In genomic region chr11:101456812-101457211, GRCh38 we compare ENCODE assay signal across 10 cellular contexts.
DNase-seq lines count a peak whose midpoint lies in the region; ATAC-seq and TF ChIP-seq lines count a peak whose summit lies in the region.
"Had no signal": no experiment of that assay in that cellular context is flagged by ENCODE, and none has a peak within 500 bp of the region (broad histone marks: within the 10 kb centered on the region; RNA-seq: fewer than 3 reads in every experiment).

No MANE protein-coding gene starts in this region.

- no peaks in the 10 kb centered on the region for H3K27me3 Mint-ChIP-seq in memory B cell
- no peaks in the 10 kb centered on the region for H3K27me3 Mint-ChIP-seq in activated CD8-positive, alpha-beta T cell treated with anti-CD3 and anti-CD28 coated beads, Interleukin-2, amount 10 ng/mL, durations not matched to agents 7 days and 5 days (ENCODE audit: low read depth)
- H3K27me3 Mint-ChIP-seq in activated naive CD4-positive, alpha-beta T cell treated with anti-CD3 and anti-CD28 coated beads, Interleukin-2, amount 10 ng/mL, durations not matched to agents 7 days and 5 days: no peaks in the 10 kb centered on the region

- H3K27me3 ChIP-seq in BJ (ENCODE audit: control insufficient read depth, insufficient read depth, low read length) (no peaks in the 10 kb centered on the region), Loucy (ENCODE audit: insufficient read depth, low read length, poor library complexity, severe bottlenecking) (no peaks in the 10 kb centered on the region), breast epithelium (no peaks in the 10 kb centered on the region)

- no peaks in the 10 kb centered on the region for H3K9me3 Mint-ChIP-seq in memory B cell
- no peaks in the 10 kb centered on the region for H3K9me3 Mint-ChIP-seq in activated CD8-positive, alpha-beta T cell treated with anti-CD3 and anti-CD28 coated beads, Interleukin-2, amount 10 ng/mL, durations not matched to agents 7 days and 5 days (ENCODE audit: insufficient read depth)
- H3K9me3 Mint-ChIP-seq in activated naive CD4-positive, alpha-beta T cell treated with anti-CD3 and anti-CD28 coated beads, Interleukin-2, amount 10 ng/mL, durations not matched to agents 7 days and 5 days: no peaks in the 10 kb centered on the region

- H3K36me3 Mint-ChIP-seq in memory B cell: no peaks in the 10 kb centered on the region
- H3K36me3 Mint-ChIP-seq in activated CD8-positive, alpha-beta T cell treated with anti-CD3 and anti-CD28 coated beads, Interleukin-2, amount 10 ng/mL, durations not matched to agents 7 days and 5 days (ENCODE audit: low read depth): no peaks in the 10 kb centered on the region
- no peaks in the 10 kb centered on the region for H3K36me3 Mint-ChIP-seq in activated naive CD4-positive, alpha-beta T cell treated with anti-CD3 and anti-CD28 coated beads, Interleukin-2, amount 10 ng/mL, durations not matched to agents 7 days and 5 days

- no peak overlapping the region for H3K4me3 Mint-ChIP-seq in memory B cell
- no peak overlapping the region for H3K4me3 Mint-ChIP-seq in activated CD8-positive, alpha-beta T cell treated with anti-CD3 and anti-CD28 coated beads, Interleukin-2, amount 10 ng/mL, durations not matched to agents 7 days and 5 days
- no peak overlapping the region for H3K4me3 Mint-ChIP-seq in activated naive CD4-positive, alpha-beta T cell treated with anti-CD3 and anti-CD28 coated beads, Interleukin-2, amount 10 ng/mL, durations not matched to agents 7 days and 5 days

- no peaks in the 10 kb centered on the region for H3K9me2 ChIP-seq in Loucy (replicated peaks; ENCODE audit: low read depth, low read length)

- H3K4me2 ChIP-seq in Loucy (ENCODE audit: low read depth, low read length, poor library complexity, severe bottlenecking): no peak overlapping the region

- CTCF ChIA-PET in BJ (lab: Yijun Ruan, JAX): interaction anchor here (0.7 to 5.5 kb wide), 20 partner anchors 9 to 550 kb away, joined by 3 to 41 read pairs (median 4); no protein-coding TSS in a partner anchor
- CTCF ChIA-PET in activated CD8-positive, alpha-beta T cell treated with anti-CD3 and anti-CD28 coated beads, Interleukin-2, amount 10 ng/mL, durations not matched to agents 7 days and 5 days (lab: Charles Lee): no interaction called here
- CTCF ChIA-PET in activated naive CD4-positive, alpha-beta T cell treated with anti-CD3 and anti-CD28 coated beads, Interleukin-2, amount 10 ng/mL, durations not matched to agents 7 days and 5 days (lab: Charles Lee): no interaction called here

- in situ Hi-C loops in GM13977 (cut with MboI; ENCODE audit: low pct_unique_long_range_greater_than_20kb, low sequenced_read_pairs, unreplicated experiment): no loop called here

- no peak for TF ChIP-seq POLR2A in breast epithelium (IDR thresholded peaks at IDR 0.05)

- POLR2A ChIA-PET in BJ (lab: Charles Lee): no interaction called here
- POLR2A ChIA-PET in activated CD8-positive, alpha-beta T cell treated with anti-CD3 and anti-CD28 coated beads, Interleukin-2, amount 10 ng/mL, durations not matched to agents 7 days and 5 days (lab: Charles Lee): no interaction called here

- H4K20me1 ChIP-seq in Loucy (ENCODE audit: insufficient read depth, low read length, poor library complexity, severe bottlenecking): peaks cover 3% of the 10 kb centered on the region

- H3K27ac Mint-ChIP-seq in memory B cell: no peak overlapping the region
- no peak overlapping the region for H3K27ac Mint-ChIP-seq in activated CD8-positive, alpha-beta T cell treated with anti-CD3 and anti-CD28 coated beads, Interleukin-2, amount 10 ng/mL, durations not matched to agents 7 days and 5 days
- no peak overlapping the region for H3K27ac Mint-ChIP-seq in activated naive CD4-positive, alpha-beta T cell treated with anti-CD3 and anti-CD28 coated beads, Interleukin-2, amount 10 ng/mL, durations not matched to agents 7 days and 5 days

- H3K27ac ChIP-seq in breast epithelium: no peak overlapping the region

- H2AFZ ChIP-seq in Loucy (ENCODE audit: low read length): no peak overlapping the region

- H3K9ac ChIP-seq in Loucy (ENCODE audit: low read depth, low read length, poor library complexity, severe bottlenecking): no peak overlapping the region

- H3K4me1 Mint-ChIP-seq in memory B cell: no peaks in the 10 kb centered on the region
- H3K4me1 Mint-ChIP-seq in activated CD8-positive, alpha-beta T cell treated with anti-CD3 and anti-CD28 coated beads, Interleukin-2, amount 10 ng/mL, durations not matched to agents 7 days and 5 days (ENCODE audit: low read depth): no peaks in the 10 kb centered on the region
- no peaks in the 10 kb centered on the region for H3K4me1 Mint-ChIP-seq in activated naive CD4-positive, alpha-beta T cell treated with anti-CD3 and anti-CD28 coated beads, Interleukin-2, amount 10 ng/mL, durations not matched to agents 7 days and 5 days

- no peak for DNase-seq in BJ (ENCODE audit: low read depth)
- no peak for DNase-seq in breast epithelium (ENCODE audit: low spot score in 2 of 2)
- DNase-seq in memory B cell (ENCODE audit: low spot score in 2 of 2): no peak
- DNase-seq in activated CD8-positive, alpha-beta T cell treated with anti-CD3 and anti-CD28 coated beads, Interleukin-2, amount 10 ng/mL, durations not matched to agents 7 days and 5 days: no peak
- DNase-seq in GM13977 (ENCODE audit: low spot score): no peak
- no peak for DNase-seq in GF-D8 (lab: John Stamatoyannopoulos, UW)
- no peak for DNase-seq in activated naive CD4-positive, alpha-beta T cell treated with anti-CD3 and anti-CD28 coated beads, Interleukin-2, amount 10 ng/mL, durations not matched to agents 7 days and 5 days
- DNase-seq: caudate nucleus had no signal

- H3K4me1 ChIP-seq in Loucy (ENCODE audit: insufficient read depth, low read length, poor library complexity, severe bottlenecking) (no peaks in the 10 kb centered on the region), breast epithelium (no peaks in the 10 kb centered on the region)
- H3K4me1 ChIP-seq: HAP-1 had no signal

- no peak overlapping the region for H3K4me3 ChIP-seq in BJ (ENCODE audit: low read depth, low read length)
- no peak overlapping the region for H3K4me3 ChIP-seq in Loucy (ENCODE audit: low read length, poor library complexity, severe bottlenecking)
- no peak overlapping the region for H3K4me3 ChIP-seq in breast epithelium
- H3K4me3 ChIP-seq: HAP-1 had no signal

- H3K79me2 ChIP-seq in Loucy (ENCODE audit: insufficient read depth, low read length): no peaks in the 10 kb centered on the region

- no peaks in the 10 kb centered on the region for H3K9me3 ChIP-seq in Loucy (ENCODE audit: insufficient read depth, low read depth, low read length)
- H3K9me3 ChIP-seq in breast epithelium: no peaks in the 10 kb centered on the region
- H3K9me3 ChIP-seq: HAP-1 had no signal

- no peaks in the 10 kb centered on the region for H3F3A ChIP-seq in Loucy (ENCODE audit: low read depth)

- intact Hi-C loops in breast epithelium (cut with DNase I; ENCODE audit: low total_unique reads): no loop called here

- peak; percentile 35 for ATAC-seq in memory B cell (ENCODE audit: low read depth)
- ATAC-seq in activated CD8-positive, alpha-beta T cell treated with anti-CD3 and anti-CD28 coated beads, Interleukin-2, amount 10 ng/mL, durations not matched to agents 7 days and 5 days: no peak

- peak; percentile 33; the same call in 1 of the 2 replicates for TF ChIP-seq CTCF in BJ (IDR thresholded peaks at IDR 0.05; ENCODE audit: insufficient read depth, low read depth, low read length)
- TF ChIP-seq CTCF in Loucy (conservative IDR thresholded peaks at IDR 0.05; ENCODE audit: low read length): peak; percentile 66
- peak in 2 of 3 donors; percentile 28 to 42 for TF ChIP-seq CTCF in breast epithelium (IDR thresholded peaks at IDR 0.05)
- no peak for TF ChIP-seq CTCF in GM13977 (IDR thresholded peaks at IDR 0.05; ENCODE audit: extremely low read depth, insufficient read depth, missing control alignments)

- H3K36me3 ChIP-seq in BJ (ENCODE audit: control insufficient read depth, insufficient read depth, low read length) (no peaks in the 10 kb centered on the region), Loucy (ENCODE audit: insufficient read depth, low read length) (no peaks in the 10 kb centered on the region), breast epithelium (no peaks in the 10 kb centered on the region)
- H3K36me3 ChIP-seq: HAP-1 had no signal
